In genomic region chr19:1748703-1749341, GRCh38 we compare ENCODE assay signal across 1 cellular context.
TF ChIP-seq lines count a peak whose summit lies in the region.

No MANE protein-coding gene starts in this region.

TF ChIP-seq in HEK293, 187 proteins besides CTCF, POLR2A, EP300 and RAD21 (continued from another document):
- TF ChIP-seq PRDM4 (tag by site-specific recombination; IDR thresholded peaks at IDR 0.05): no peak
- no peak for TF ChIP-seq ZNF514 (tag by site-specific recombination; IDR thresholded peaks at IDR 0.05)
- no peak for TF ChIP-seq ZNF530 (tag by site-specific recombination; IDR thresholded peaks at IDR 0.05; ENCODE audit: low read depth)
- TF ChIP-seq ZNF76 (tag by site-specific recombination; IDR thresholded peaks at IDR 0.05; ENCODE audit: borderline replicate concordance, low read depth): peak; percentile 26; the same call in 1 of the 2 replicates
- TF ChIP-seq ZBTB8A (tag by site-specific recombination; IDR thresholded peaks at IDR 0.05): no peak
- TF ChIP-seq ZIC2 (tag by site-specific recombination; IDR thresholded peaks at IDR 0.05): 0 out of 2 replicates have a peak, but pooled peaks have one; percentile 14
- 0 out of 2 replicates have a peak, but pooled peaks have one; percentile 16 for TF ChIP-seq GLIS1 (tag by site-specific recombination; IDR thresholded peaks at IDR 0.05)
- TF ChIP-seq GLI4 (tag by site-specific recombination; IDR thresholded peaks at IDR 0.05): no peak
- TF ChIP-seq PATZ1 (tag by site-specific recombination; IDR thresholded peaks at IDR 0.05): peak; percentile 27; the same call in 1 of the 2 replicates
- 0 out of 2 replicates have a peak, but pooled peaks have one; percentile 36 for TF ChIP-seq ZNF23 (tag by site-specific recombination; IDR thresholded peaks at IDR 0.05; ENCODE audit: borderline replicate concordance)
- no peak for TF ChIP-seq ZNF626 (tag by site-specific recombination; IDR thresholded peaks at IDR 0.05)
- TF ChIP-seq ZNF664 (tag by site-specific recombination; IDR thresholded peaks at IDR 0.05): no peak
- peak; percentile 91 for TF ChIP-seq ZNF473 (tag by site-specific recombination; IDR thresholded peaks at IDR 0.05)
- TF ChIP-seq ZNF398 (tag by site-specific recombination; IDR thresholded peaks at IDR 0.05): 0 out of 2 replicates have a peak, but pooled peaks have one; percentile 44
- no peak for TF ChIP-seq KLF7 (tag by site-specific recombination; IDR thresholded peaks at IDR 0.05; ENCODE audit: borderline replicate concordance)
- TF ChIP-seq ZNF449 (tag by site-specific recombination; IDR thresholded peaks at IDR 0.05): peak; percentile 83
- TF ChIP-seq ZBTB48 (tag by site-specific recombination; IDR thresholded peaks at IDR 0.05): peak; percentile 87
- peak; percentile 64 for TF ChIP-seq ZBTB10 (tag by site-specific recombination; IDR thresholded peaks at IDR 0.05)
- TF ChIP-seq ZBTB20 (tag by site-specific recombination; IDR thresholded peaks at IDR 0.05): peak; percentile 91
- peak; percentile 20; the same call in 1 of the 2 replicates for TF ChIP-seq ZNF394 (tag by site-specific recombination; IDR thresholded peaks at IDR 0.05; ENCODE audit: borderline replicate concordance)
- 0 out of 2 replicates have a peak, but pooled peaks have one; percentile 44 for TF ChIP-seq ZBTB6 (tag by site-specific recombination; IDR thresholded peaks at IDR 0.05)
- no peak for TF ChIP-seq SP3 (tag by site-specific recombination; IDR thresholded peaks at IDR 0.05)
- no peak for TF ChIP-seq MZF1 (tag by site-specific recombination; IDR thresholded peaks at IDR 0.05; ENCODE audit: borderline replicate concordance)
- 0 out of 2 replicates have a peak, but pooled peaks have one; percentile 13 for TF ChIP-seq ZNF707 (tag by site-specific recombination; IDR thresholded peaks at IDR 0.05)
